18 cellular contexts compared by ENCODE assay signal in genomic region chr9:121893787-121894186, GRCh38.
"Had no signal": no experiment of that assay in that cellular context is flagged by ENCODE, and none has a peak within 500 bp of the region (broad histone marks: within the 10 kb centered on the region; RNA-seq: fewer than 3 reads in every experiment).

No MANE protein-coding gene starts in this region.

- H3K36me3 ChIP-seq: MG63, Peyer's patch, SJCRH30 had no signal

- H3K9me3 ChIP-seq: MG63, Peyer's patch had no signal

- H3K27me3 ChIP-seq: MG63, Peyer's patch, SJCRH30 had no signal

- H3K4me2 ChIP-seq: PC-9 had no signal

- H3K27ac ChIP-seq: PC-9, Peyer's patch, SJCRH30 had no signal

- DNase-seq: KBM-7, MG63, NCI-H1092 treated with DMSO at 0.1 percent for 48 hours, NCI-H1436, NCI-H187, NCI-H2029, NCI-H2081 treated with DMSO at 0.1 percent for 48 hours, NCI-H2171, NCI-H226, NCI-H446, NCI-H510A, NCI-H524 treated with DMSO at 0.1 percent for 48 hours, NCI-H748 treated with DMSO at 0.1 percent for 48 hours, OCI-M1, PC-9, Peyer's patch, SHP77 treated with DMSO at 0.1 percent for 48 hours, SJCRH30 had no signal

- H3K4me3 ChIP-seq: MG63, PC-9, Peyer's patch, SJCRH30 had no signal

- H2AFZ ChIP-seq: PC-9 had no signal
